Comparison of ENCODE assay signal across 1 cellular context in the genomic region with DNA sequence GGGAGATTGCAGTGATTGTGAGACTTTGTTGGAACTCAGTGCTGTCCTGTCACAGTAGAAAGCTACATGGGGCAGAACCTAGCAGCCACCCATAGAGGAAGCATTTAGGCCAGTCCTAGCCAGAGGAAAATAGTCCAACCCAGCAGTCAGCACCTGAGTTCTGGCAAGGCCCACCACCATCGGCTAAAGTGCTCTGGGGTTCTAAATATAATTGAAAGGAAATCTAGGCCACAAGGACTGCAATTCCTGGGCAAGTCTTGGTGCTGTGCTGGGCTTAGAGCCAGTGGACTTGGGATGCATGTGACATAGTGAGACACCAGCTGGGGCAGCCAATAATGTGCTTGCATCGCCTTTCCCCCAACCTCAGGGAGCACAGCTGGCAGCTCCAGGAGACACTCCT.
TF ChIP-seq lines count a peak whose summit lies in the region.

No MANE protein-coding gene starts in this region.

TF ChIP-seq in K562, 482 proteins besides CTCF, POLR2A, EP300 and RAD21:
- TF ChIP-seq LARP7 (IDR thresholded peaks at IDR 0.05) (no peak), DPF2 (IDR thresholded peaks at IDR 0.05) (no peak), ZC3H4 (CRISPR knock-in tag; IDR thresholded peaks at IDR 0.05; ENCODE audit: borderline replicate concordance) (no peak), NUFIP1 (IDR thresholded peaks at IDR 0.05; ENCODE audit: partially characterized antibody) (no peak), ZNF398 (CRISPR knock-in tag; IDR thresholded peaks at IDR 0.05) (no peak), TAF9B (IDR thresholded peaks at IDR 0.05; ENCODE audit: partially characterized antibody) (no peak), ZNF165 (CRISPR knock-in tag; IDR thresholded peaks at IDR 0.05; ENCODE audit: borderline replicate concordance) (no peak), ETS2 (tag; IDR thresholded peaks at IDR 0.05; ENCODE audit: borderline replicate concordance, poor library complexity, severe bottlenecking) (no peak), EGR1 (conservative IDR thresholded peaks at IDR 0.05) (no peak), MAFK (IDR thresholded peaks at IDR 0.05; ENCODE audit: low read length) (no peak), TCFL5 (CRISPR knock-in tag; conservative IDR thresholded peaks at IDR 0.05) (no peak), TSC22D4 (tag; IDR thresholded peaks at IDR 0.05) (no peak)
